Comparison of ENCODE assay signal across 18 cellular contexts in the genomic region with DNA sequence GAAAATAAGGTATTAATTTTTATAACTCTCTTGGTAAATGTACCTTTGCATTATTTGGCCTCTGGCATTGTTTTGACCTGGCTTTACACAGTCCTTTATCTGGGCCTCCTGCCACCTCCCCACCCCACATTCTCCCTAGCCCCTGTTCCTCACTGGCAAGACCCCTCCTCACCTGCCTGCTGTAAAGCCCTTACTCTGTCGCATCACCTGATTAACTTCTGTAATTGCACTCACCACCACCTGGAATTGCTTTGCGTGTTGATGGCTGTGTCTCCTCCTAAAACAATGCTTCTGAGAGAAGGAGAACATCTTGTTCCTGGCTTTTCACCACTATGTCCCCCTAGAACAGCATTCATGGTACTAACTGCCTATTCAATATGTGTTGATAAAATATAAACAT. TPM values are rescaled to one million over a fixed set of nuclear protein-coding genes. Genes with fewer than 3 reads are reported as not detected.
A peak's percentile ranks its signal among the peaks of the same experiment; 100 is the strongest.
DNase-seq lines count a peak whose midpoint lies in the region; ATAC-seq and TF ChIP-seq lines count a peak whose summit lies in the region.
"Had no signal": no experiment of that assay in that cellular context is flagged by ENCODE, and none has a peak within 500 bp of the region (broad histone marks: within the 10 kb centered on the region; RNA-seq: fewer than 3 reads in every experiment).

No MANE protein-coding gene starts in this region.

- H3K4me1 Mint-ChIP-seq in activated naive CD8-positive, alpha-beta T cell treated with anti-CD3 and anti-CD28 coated beads for 36 hours, result peaks cover 61% of the 10 kb centered on the region
- H3K4me1 Mint-ChIP-seq in nephron, result peaks cover 43% of the 10 kb centered on the region
- peaks cover 50% of the 10 kb centered on the region for H3K4me1 Mint-ChIP-seq in chondrocyte (ENCODE audit: low read depth)

- peak overlapping the region; percentile 47 for H3K27ac Mint-ChIP-seq in activated naive CD8-positive, alpha-beta T cell treated with anti-CD3 and anti-CD28 coated beads for 36 hours
- H3K27ac Mint-ChIP-seq in nephron (peak overlapping the region; percentile 7 to 34 (median 19)), chondrocyte (ENCODE audit: unreplicated experiment) (no peak overlapping the region)
- H3K27ac Mint-ChIP-seq: CD8-positive, alpha-beta T cell had no signal

- no peak overlapping the region for H3K4me3 Mint-ChIP-seq in activated naive CD8-positive, alpha-beta T cell treated with anti-CD3 and anti-CD28 coated beads for 36 hours
- H3K4me3 Mint-ChIP-seq in nephron, result no peak overlapping the region
- H3K4me3 Mint-ChIP-seq in chondrocyte (ENCODE audit: unreplicated experiment), result no peak overlapping the region
- H3K4me3 Mint-ChIP-seq: CD8-positive, alpha-beta T cell had no signal

- no peaks in the 10 kb centered on the region for H3K9me3 ChIP-seq in body of pancreas

- H3K27me3 Mint-ChIP-seq in activated naive CD8-positive, alpha-beta T cell treated with anti-CD3 and anti-CD28 coated beads for 36 hours, result no peaks in the 10 kb centered on the region
- no peaks in the 10 kb centered on the region for H3K27me3 Mint-ChIP-seq in nephron (ENCODE audit: low read depth)
- no peaks in the 10 kb centered on the region for H3K27me3 Mint-ChIP-seq in chondrocyte (ENCODE audit: low read depth)

- no peak overlapping the region for H3K4me3 ChIP-seq in body of pancreas
- H3K4me3 ChIP-seq: GM12878 had no signal

- H3K36me3 Mint-ChIP-seq in activated naive CD8-positive, alpha-beta T cell treated with anti-CD3 and anti-CD28 coated beads for 36 hours, result peaks cover 68% of the 10 kb centered on the region
- H3K36me3 Mint-ChIP-seq in nephron (ENCODE audit: low read depth) (peaks cover 13% of the 10 kb centered on the region), chondrocyte (ENCODE audit: low read depth) (peaks cover 2% of the 10 kb centered on the region)

- WGBS in body of pancreas, 2 donors, result 91 to 98% methylated on average over 2 of the region's 2 CpGs

- peaks cover 47% of the 10 kb centered on the region for H3K4me1 ChIP-seq in body of pancreas

- H3K36me3 ChIP-seq in body of pancreas (replicated peaks in 1 of 2; ENCODE audit: insufficient read depth in 1 of 2, low read depth in 2 of 2), result no peaks in the 10 kb centered on the region

- no peak overlapping the region for H3K27ac ChIP-seq in body of pancreas
- H3K27ac ChIP-seq: 22Rv1 had no signal

- no peak for TF ChIP-seq POLR2A in body of pancreas (IDR thresholded peaks at IDR 0.05)

- DNase-seq in NCI-H1417 (lab: John Stamatoyannopoulos, UW) (peak in 2 of 3 experiments; percentile 39 to 55), NCI-H1417 treated with DMSO at 0.1 percent for 48 hours (lab: John Stamatoyannopoulos, UW) (no peak), NCI-H146 (lab: John Stamatoyannopoulos, UW) (peak; percentile 72), body of pancreas (no peak), chondrocyte (ENCODE audit: low spot score) (no peak), SHP77 treated with DMSO at 0.1 percent for 48 hours (lab: John Stamatoyannopoulos, UW) (no peak)
- no peak for DNase-seq in activated naive CD8-positive, alpha-beta T cell treated with anti-CD3 and anti-CD28 coated beads for 36 hours
- DNase-seq: CD8-positive, alpha-beta T cell; NCI-H1436 treated with DMSO at 0.1 percent for 48 hours; NCI-H2107; NCI-H2227 treated with DMSO at 0.1 percent for 48 hours; NCI-H524 treated with DMSO at 0.1 percent for 48 hours; NK-92 treated with Interleukin-12 subunit alpha and Interleukin-12 subunit beta, amount 100 ng/mL, for 24 hours; SIG-M5 had no signal

- no peak for ATAC-seq in body of pancreas
- ATAC-seq: CD8-positive, alpha-beta T cell; GM12878 had no signal

- peaks cover 18% of the 10 kb centered on the region for H3K9me3 Mint-ChIP-seq in activated naive CD8-positive, alpha-beta T cell treated with anti-CD3 and anti-CD28 coated beads for 36 hours
- peaks cover 10% of the 10 kb centered on the region for H3K9me3 Mint-ChIP-seq in nephron
- peaks cover 5% of the 10 kb centered on the region for H3K9me3 Mint-ChIP-seq in chondrocyte (ENCODE audit: low read depth)

- intact Hi-C loops in body of pancreas (cut with DNase I), result no loop called here

- H3K27me3 ChIP-seq in body of pancreas, result no peaks in the 10 kb centered on the region

- TF ChIP-seq CTCF in nephron (IDR thresholded peaks at IDR 0.05; ENCODE audit: unreplicated experiment in 3 of 3) (no peak), body of pancreas (IDR thresholded peaks at IDR 0.05) (no peak), chondrocyte (IDR thresholded peaks at IDR 0.05) (no peak)

RNA-seq across cellular contexts. Expression of gene SNX9, which starts 24.8 kb away (rescaled TPM):
- 10 to 100 TPM; 63.4 to 64.4 TPM for total RNA-seq in activated naive CD8-positive, alpha-beta T cell treated with anti-CD3 and anti-CD28 coated beads for 36 hours
- total RNA-seq in body of pancreas (10 to 100 TPM; 19.8 to 24.1 TPM), chondrocyte (31.7 to 47.1 TPM (median 43.9 TPM) in 3 replicates)
- total RNA-seq: OCI-LY7 had no signal

Comparison
In these comparisons a context has a peak if more than half of its experiments do, and no peak if none do; other contexts are left out.
1. DNase-seq: peak in NCI-H1417 (2 of 3) and NCI-H146 (single experiment); none in NCI-H1417 treated with DMSO at 0.1 percent for 48 hours (single experiment), activated naive CD8-positive, alpha-beta T cell treated with anti-CD3 and anti-CD28 coated beads for 36 hours (single experiment), body of pancreas (0 of 4), chondrocyte (single experiment) and SHP77 treated with DMSO at 0.1 percent for 48 hours (single experiment).